ENCODE assay signal across 8 cellular contexts in genomic region chr6:134065706-134066105, GRCh38. TPM values are rescaled to one million over a fixed set of nuclear protein-coding genes. Genes with fewer than 3 reads are reported as not detected.
A peak's percentile ranks its signal among the peaks of the same experiment; 100 is the strongest.
DNase-seq lines count a peak whose midpoint lies in the region; ATAC-seq and TF ChIP-seq lines count a peak whose summit lies in the region.

No MANE protein-coding gene starts in this region.

- DNase-seq in CD1c-positive myeloid dendritic cell (ENCODE audit: extremely low spot score) = peak; percentile 16
- peak; percentile 62 for DNase-seq in H7
- DNase-seq in SK-MEL-5 (ENCODE audit: low read depth, low spot score) = peak; percentile 66
- DNase-seq in kidney epithelial cell (ENCODE audit: low read depth) = no peak
- DNase-seq in stimulated activated effector memory CD8-positive, alpha-beta T cell treated with anti-CD3 and anti-CD28 coated beads, Interleukin-12 subunit alpha, Interleukin-12 subunit beta, amount 100 ng/mL, for 72 hours (ENCODE audit: low spot score in 2 of 2) = no peak
- no peak for DNase-seq in stimulated activated naive CD4-positive, alpha-beta T cell (lab: John Stamatoyannopoulos, UW)
- no peak for DNase-seq in hepatic stellate cell (ENCODE audit: low spot score)

- H3K36me3 ChIP-seq in H7 (replicated peaks; ENCODE audit: control insufficient read depth, insufficient read depth, low read length) (no peaks in the 10 kb centered on the region), kidney epithelial cell (ENCODE audit: control insufficient read depth, insufficient read depth, low read length) (no peaks in the 10 kb centered on the region)

- in situ Hi-C loops in SK-MEL-5 (cut with HindIII; ENCODE audit: low pct_unique_long_range_greater_than_20kb, low sequenced_read_pairs) = no loop called here

- no peaks in the 10 kb centered on the region for H3K4me1 Mint-ChIP-seq in stimulated activated effector memory CD8-positive, alpha-beta T cell treated with anti-CD3 and anti-CD28 coated beads, Interleukin-12 subunit alpha, Interleukin-12 subunit beta, amount 100 ng/mL, for 72 hours

- no peak overlapping the region for H3K4me3 Mint-ChIP-seq in stimulated activated effector memory CD8-positive, alpha-beta T cell treated with anti-CD3 and anti-CD28 coated beads, Interleukin-12 subunit alpha, Interleukin-12 subunit beta, amount 100 ng/mL, for 72 hours

- peak; percentile 35 for TF ChIP-seq CTCF in kidney epithelial cell (IDR thresholded peaks at IDR 0.05; ENCODE audit: insufficient read depth, low read length, poor library complexity, severe bottlenecking)

- ATAC-seq in stimulated activated effector memory CD8-positive, alpha-beta T cell treated with anti-CD3 and anti-CD28 coated beads, Interleukin-12 subunit alpha, Interleukin-12 subunit beta, amount 100 ng/mL, for 72 hours = no peak
- ATAC-seq in GM21423 (IDR thresholded peaks at IDR 0.05; ENCODE audit: unreplicated experiment) = no peak

- no peak overlapping the region for H3K27ac Mint-ChIP-seq in stimulated activated effector memory CD8-positive, alpha-beta T cell treated with anti-CD3 and anti-CD28 coated beads, Interleukin-12 subunit alpha, Interleukin-12 subunit beta, amount 100 ng/mL, for 72 hours

- H3K4me3 ChIP-seq in H7 (ENCODE audit: insufficient read depth, low read depth, low read length) (no peak overlapping the region), kidney epithelial cell (ENCODE audit: low read depth, low read length) (no peak overlapping the region)

- H3K9me3 Mint-ChIP-seq in stimulated activated effector memory CD8-positive, alpha-beta T cell treated with anti-CD3 and anti-CD28 coated beads, Interleukin-12 subunit alpha, Interleukin-12 subunit beta, amount 100 ng/mL, for 72 hours = no peaks in the 10 kb centered on the region

- no peaks in the 10 kb centered on the region for H3K36me3 Mint-ChIP-seq in stimulated activated effector memory CD8-positive, alpha-beta T cell treated with anti-CD3 and anti-CD28 coated beads, Interleukin-12 subunit alpha, Interleukin-12 subunit beta, amount 100 ng/mL, for 72 hours

- H3K27me3 ChIP-seq in H7 (ENCODE audit: control insufficient read depth, insufficient read depth, low read length) (no peaks in the 10 kb centered on the region), kidney epithelial cell (ENCODE audit: control insufficient read depth, insufficient read depth, low read length) (no peaks in the 10 kb centered on the region)

RNA-seq across cellular contexts. Expression of gene SLC2A12, which starts 13.3 kb away (rescaled TPM):
- 2.0 and 3.0 TPM in 2 replicates for total RNA-seq in H7 (2014; rRNA removed; shearing (Covaris generic))
- 0.45 TPM in 2 replicates for total RNA-seq in SK-MEL-5 (2014; rRNA removed; shearing (Covaris generic))
- polyA plus RNA-seq in SK-MEL-5 (2015; cell fraction: cytosol; rRNA removed) = 0.13 and 0.37 TPM in 2 replicates
- not detected in 2 replicates for polyA plus RNA-seq in SK-MEL-5 (2015; cell fraction: nucleus; rRNA removed)
- total RNA-seq in kidney epithelial cell = 2.5 and 4.0 TPM in 2 replicates

Comparison
In these comparisons a context has a peak if more than half of its experiments do, and no peak if none do; other contexts are left out.
1. DNase-seq: peak in CD1c-positive myeloid dendritic cell (single experiment), H7 (single experiment) and SK-MEL-5 (single experiment); none in kidney epithelial cell (single experiment), stimulated activated effector memory CD8-positive, alpha-beta T cell treated with anti-CD3 and anti-CD28 coated beads, Interleukin-12 subunit alpha, Interleukin-12 subunit beta, amount 100 ng/mL, for 72 hours (0 of 2), stimulated activated naive CD4-positive, alpha-beta T cell (0 of 6) and hepatic stellate cell (single experiment).